10 cellular contexts compared by ENCODE assay signal in the genomic region with DNA sequence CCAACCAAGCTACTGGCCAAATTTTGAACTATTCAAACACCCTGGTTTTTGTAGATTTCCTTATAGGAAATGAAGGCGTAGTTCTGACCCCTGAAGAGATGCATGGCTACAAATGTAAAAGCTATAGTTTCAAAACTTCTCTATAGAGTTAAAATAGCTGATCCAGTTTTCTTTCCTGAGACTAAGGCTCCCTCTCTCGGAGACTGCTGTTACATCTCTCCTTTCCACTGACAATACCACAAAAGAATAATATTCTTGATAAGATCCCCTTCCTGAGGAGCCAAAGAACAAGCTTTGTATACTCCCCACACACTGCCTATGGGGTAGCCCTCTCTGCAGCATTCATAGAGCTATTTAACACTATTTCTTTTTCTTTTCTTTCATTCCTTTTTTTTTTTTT. TPM values are rescaled to one million over a fixed set of nuclear protein-coding genes. Genes with fewer than 3 reads are reported as not detected.
A peak's percentile ranks its signal among the peaks of the same experiment; 100 is the strongest.
DNase-seq lines count a peak whose midpoint lies in the region; ATAC-seq and TF ChIP-seq lines count a peak whose summit lies in the region.
"Had no signal": no experiment of that assay in that cellular context is flagged by ENCODE, and none has a peak within 500 bp of the region (broad histone marks: within the 10 kb centered on the region; RNA-seq: fewer than 3 reads in every experiment).

No MANE protein-coding gene starts in this region.

- TF ChIP-seq POLR2A in right lobe of liver (IDR thresholded peaks at IDR 0.05) = no peak

- H3K4me1 ChIP-seq in right lobe of liver = no peaks in the 10 kb centered on the region
- H3K4me1 ChIP-seq: colonic mucosa had no signal

- intact Hi-C loops in right lobe of liver (cut with DNase I) = loop anchor here in 1 of 2 donors (10.0 kb wide), 1 partner anchor 180 kb away; a partner anchor contains a TSS

- H3K4me3 ChIP-seq in HL-60 (replicated peaks; ENCODE audit: insufficient read depth, low read length) (no peak overlapping the region), WERI-Rb-1 (ENCODE audit: low read depth, low read length) (no peak overlapping the region), right lobe of liver (no peak overlapping the region)
- H3K4me3 ChIP-seq: colonic mucosa had no signal

- no peak overlapping the region for H3K4me3 Mint-ChIP-seq in activated naive CD8-positive, alpha-beta T cell treated with anti-CD3 and anti-CD28 coated beads for 36 hours

- no peaks in the 10 kb centered on the region for H3K9me3 Mint-ChIP-seq in activated naive CD8-positive, alpha-beta T cell treated with anti-CD3 and anti-CD28 coated beads for 36 hours

- no peaks in the 10 kb centered on the region for H3K36me3 Mint-ChIP-seq in activated naive CD8-positive, alpha-beta T cell treated with anti-CD3 and anti-CD28 coated beads for 36 hours

- peak; percentile 25 for TF ChIP-seq CTCF in HL-60 (IDR thresholded peaks at IDR 0.05; ENCODE audit: insufficient read depth, low read length)
- TF ChIP-seq CTCF in WERI-Rb-1 (IDR thresholded peaks at IDR 0.05; ENCODE audit: low read depth, low read length) = peak; percentile 34; the same call in 1 of the 2 replicates
- peak; percentile 19 to 31 (median 24) for TF ChIP-seq CTCF in right lobe of liver (IDR thresholded peaks at IDR 0.05)

- no peaks in the 10 kb centered on the region for H3K9me3 ChIP-seq in WERI-Rb-1 (ENCODE audit: severe bottlenecking)
- no peaks in the 10 kb centered on the region for H3K9me3 ChIP-seq in right lobe of liver
- H3K9me3 ChIP-seq: colonic mucosa had no signal

- peak; percentile 25 to 73 (median 61) for ATAC-seq in right lobe of liver

- 20% methylated on average over 2 of the region's 2 CpGs for WGBS in right lobe of liver (ENCODE audit: insufficient coverage, low coverage, low lambda C conversion rate, missing lambda C conversion rate)

- H3K36me3 ChIP-seq in WERI-Rb-1 (no peaks in the 10 kb centered on the region), right lobe of liver (no peaks in the 10 kb centered on the region)
- H3K36me3 ChIP-seq: colonic mucosa had no signal

- H3K27me3 ChIP-seq in HL-60 (ENCODE audit: insufficient read depth, poor library complexity, severe bottlenecking) (no peaks in the 10 kb centered on the region), WERI-Rb-1 (ENCODE audit: insufficient read depth, low read depth, severe bottlenecking) (no peaks in the 10 kb centered on the region), right lobe of liver (no peaks in the 10 kb centered on the region)
- H3K27me3 ChIP-seq: colonic mucosa had no signal

- H3K27me3 Mint-ChIP-seq in activated naive CD8-positive, alpha-beta T cell treated with anti-CD3 and anti-CD28 coated beads for 36 hours = no peaks in the 10 kb centered on the region

- H3K27ac Mint-ChIP-seq in activated naive CD8-positive, alpha-beta T cell treated with anti-CD3 and anti-CD28 coated beads for 36 hours = no peak overlapping the region

- DNase-seq in DMS53 treated with DMSO at 0.1 percent for 48 hours (lab: John Stamatoyannopoulos, UW; ENCODE audit: unreplicated experiment) = peak; percentile 8
- DNase-seq in HL-60 (ENCODE audit: low read depth in 1 of 2, low spot score in 1 of 2) = peak in 1 of 2 experiments; percentile 31
- DNase-seq in WERI-Rb-1 = no peak
- DNase-seq in right lobe of liver = no peak
- DNase-seq in DMS79 (lab: John Stamatoyannopoulos, UW) = no peak
- DNase-seq in activated naive CD8-positive, alpha-beta T cell treated with anti-CD3 and anti-CD28 coated beads for 36 hours = no peak
- DNase-seq in stimulated activated CD8-positive, alpha-beta memory T cell treated with anti-CD3 and anti-CD28 coated beads, Interleukin-4, amount 100 ng/mL, for 48 hours = no peak
- DNase-seq in NCI-H2196 (lab: John Stamatoyannopoulos, UW; ENCODE audit: unreplicated experiment) = no peak
- DNase-seq: colonic mucosa, retina had no signal

- H3K4me1 Mint-ChIP-seq in activated naive CD8-positive, alpha-beta T cell treated with anti-CD3 and anti-CD28 coated beads for 36 hours = no peaks in the 10 kb centered on the region

- H3K27ac ChIP-seq in HL-60 (replicated peaks) = no peak overlapping the region
- H3K27ac ChIP-seq in WERI-Rb-1 = no peak overlapping the region
- H3K27ac ChIP-seq in right lobe of liver = no peak overlapping the region
- H3K27ac ChIP-seq: colonic mucosa had no signal

RNA-seq across cellular contexts. Expression of a gene that starts 6.7 kb away (rescaled TPM):
- total RNA-seq in right lobe of liver = not detected
- not detected for total RNA-seq in activated naive CD8-positive, alpha-beta T cell treated with anti-CD3 and anti-CD28 coated beads for 36 hours
- total RNA-seq: colonic mucosa had no signal
